13 cellular contexts compared by ENCODE assay signal in genomic region chr17:38443356-38444026, GRCh38. TPM values are rescaled to one million over a fixed set of nuclear protein-coding genes. Genes with fewer than 3 reads are reported as not detected.
DNase-seq lines count a peak whose midpoint lies in the region; ATAC-seq and TF ChIP-seq lines count a peak whose summit lies in the region.
"Had no signal": no experiment of that assay in that cellular context is flagged by ENCODE, and none has a peak within 500 bp of the region (broad histone marks: within the 10 kb centered on the region; RNA-seq: fewer than 3 reads in every experiment).

No MANE protein-coding gene starts in this region.

- no peaks in the 10 kb centered on the region for H3K9me2 ChIP-seq in GM23338 (ENCODE audit: insufficient read depth)

- H3K27ac ChIP-seq in CD4-positive, CD25-positive, alpha-beta regulatory T cell (ENCODE audit: insufficient read depth, low read length, poor library complexity, severe bottlenecking), result no peak overlapping the region
- H3K27ac ChIP-seq in GM23338 (ENCODE audit: low read depth), result peak overlapping the region; percentile 91; the same call in 1 of the 2 replicates
- H3K27ac ChIP-seq: body of pancreas, HL-60, neutrophil, SK-N-MC, upper lobe of left lung had no signal

- no peaks in the 10 kb centered on the region for H3K36me3 ChIP-seq in CD4-positive, CD25-positive, alpha-beta regulatory T cell (ENCODE audit: control insufficient read depth, insufficient read depth, low read length)
- H3K36me3 ChIP-seq in GM23338 (ENCODE audit: insufficient read depth), result no peaks in the 10 kb centered on the region; the same call in 1 of the 2 replicates
- H3K36me3 ChIP-seq: neutrophil, upper lobe of left lung had no signal

- peaks cover 4% of the 10 kb centered on the region; the same call in 1 of the 2 replicates for H4K20me1 ChIP-seq in GM23338 (replicated peaks; ENCODE audit: insufficient read depth)

- peak; percentile 27 to 68 for ATAC-seq in CD4-positive, CD25-positive, alpha-beta regulatory T cell (ENCODE audit: low read depth in 2 of 2)
- no peak for ATAC-seq in GM23338
- no peak for ATAC-seq in GM19467 (IDR thresholded peaks at IDR 0.05; ENCODE audit: unreplicated experiment)

- H3K4me3 ChIP-seq in CD4-positive, CD25-positive, alpha-beta regulatory T cell (ENCODE audit: low read depth, low read length), result no peak overlapping the region
- H3K4me3 ChIP-seq in GM23338, result no peak overlapping the region
- H3K4me3 ChIP-seq: body of pancreas, SK-N-MC, upper lobe of left lung had no signal

- H3K27ac Mint-ChIP-seq in CD4-positive, CD25-positive, alpha-beta regulatory T cell, result peak overlapping the region in 1 of 3 donors; percentile 31
- peak overlapping the region; percentile 74; the same call in 1 of the 2 replicates for H3K27ac Mint-ChIP-seq in GM23338

- H3K27me3 Mint-ChIP-seq in CD4-positive, CD25-positive, alpha-beta regulatory T cell, result no peaks in the 10 kb centered on the region
- H3K27me3 Mint-ChIP-seq in GM23338 (ENCODE audit: insufficient read depth, low read depth, poor library complexity), result peaks cover 27% of the 10 kb centered on the region

- no peaks in the 10 kb centered on the region for H3K27me3 ChIP-seq in CD4-positive, CD25-positive, alpha-beta regulatory T cell (ENCODE audit: control insufficient read depth, insufficient read depth, low read length)
- no peaks in the 10 kb centered on the region for H3K27me3 ChIP-seq in GM23338 (ENCODE audit: insufficient read depth)
- H3K27me3 ChIP-seq: body of pancreas, neutrophil, upper lobe of left lung had no signal

- in situ Hi-C loops in GM13976 (cut with MboI; ENCODE audit: low sequenced_read_pairs, unreplicated experiment), result no loop called here

- H2AFZ ChIP-seq in GM23338, result no peak overlapping the region

- TF ChIP-seq CTCF in GM23338 (conservative IDR thresholded peaks at IDR 0.05; ENCODE audit: low read depth in 2 of 2), result no peak
- TF ChIP-seq CTCF in GM13976 (IDR thresholded peaks at IDR 0.05; ENCODE audit: borderline replicate concordance, control extremely low read depth, extremely low read depth, insufficient read depth, missing control alignments), result no peak

- peaks cover 80% of the 10 kb centered on the region for H3K79me2 ChIP-seq in GM23338 (replicated peaks; ENCODE audit: insufficient read depth)

- H3K36me3 Mint-ChIP-seq in CD4-positive, CD25-positive, alpha-beta regulatory T cell, result no peaks in the 10 kb centered on the region
- peaks cover 26% of the 10 kb centered on the region for H3K36me3 Mint-ChIP-seq in GM23338 (ENCODE audit: low read depth)

- H3K4me1 Mint-ChIP-seq in CD4-positive, CD25-positive, alpha-beta regulatory T cell, result peaks cover 0 to 19% (median under 1%) of the 10 kb centered on the region in 4 donors
- peaks cover 59% of the 10 kb centered on the region for H3K4me1 Mint-ChIP-seq in GM23338

- no peaks in the 10 kb centered on the region for H3K9me3 ChIP-seq in CD4-positive, CD25-positive, alpha-beta regulatory T cell (ENCODE audit: control insufficient read depth in 2 of 2, low read length in 2 of 2)
- H3K9me3 ChIP-seq: body of pancreas, neutrophil, upper lobe of left lung had no signal

- peaks cover 13% of the 10 kb centered on the region for H3K4me1 ChIP-seq in CD4-positive, CD25-positive, alpha-beta regulatory T cell (ENCODE audit: control insufficient read depth, insufficient read depth, low read length, poor library complexity, severe bottlenecking)
- peaks cover 66% of the 10 kb centered on the region for H3K4me1 ChIP-seq in GM23338 (ENCODE audit: insufficient read depth)

- peaks cover 22% of the 10 kb centered on the region for H3F3A ChIP-seq in GM23338 (replicated peaks; ENCODE audit: low read depth)

- H3K9me3 Mint-ChIP-seq in CD4-positive, CD25-positive, alpha-beta regulatory T cell, result no peaks in the 10 kb centered on the region
- no peaks in the 10 kb centered on the region for H3K9me3 Mint-ChIP-seq in GM23338

- peak in 1 of 3 donors; percentile 54 for DNase-seq in CD4-positive, CD25-positive, alpha-beta regulatory T cell
- DNase-seq in GM23338 (ENCODE audit: low spot score) (no peak), RPMI8226 (peak; percentile 65), myocyte (ENCODE audit: low read depth) (peak; percentile 76), activated gamma-delta T cell treated with Interleukin-2 at 50 U/mL for 16 hours (no peak), GM13976 (ENCODE audit: low spot score) (no peak)
- DNase-seq: NCI-H187 treated with DMSO at 0.1 percent for 48 hours had no signal

- peak overlapping the region in 2 of 4 donors; percentile 71 to 77 for H3K4me3 Mint-ChIP-seq in CD4-positive, CD25-positive, alpha-beta regulatory T cell
- H3K4me3 Mint-ChIP-seq in GM23338, result 0 out of 3 replicates have a peak overlapping the region, but pooled peaks have one; percentile 29

- peak overlapping the region; percentile 77 for H3K4me2 ChIP-seq in GM23338

TF ChIP-seq in GM23338, 12 proteins besides CTCF, POLR2A, EP300 and RAD21 (continues in another document):
- TF ChIP-seq NANOG (IDR thresholded peaks at IDR 0.05; ENCODE audit: borderline replicate concordance) (no peak), ZNF331 (CRISPR knock-in tag; IDR thresholded peaks at IDR 0.05; ENCODE audit: low read depth) (no peak), EZH2 (IDR thresholded peaks at IDR 0.05; ENCODE audit: low read depth, unreplicated experiment) (no peak), POLR2AphosphoS5 (IDR thresholded peaks at IDR 0.05; ENCODE audit: low read depth) (no peak), JUNB (IDR thresholded peaks at IDR 0.05; ENCODE audit: unreplicated experiment) (no peak)
- TF ChIP-seq, protein P1, sequence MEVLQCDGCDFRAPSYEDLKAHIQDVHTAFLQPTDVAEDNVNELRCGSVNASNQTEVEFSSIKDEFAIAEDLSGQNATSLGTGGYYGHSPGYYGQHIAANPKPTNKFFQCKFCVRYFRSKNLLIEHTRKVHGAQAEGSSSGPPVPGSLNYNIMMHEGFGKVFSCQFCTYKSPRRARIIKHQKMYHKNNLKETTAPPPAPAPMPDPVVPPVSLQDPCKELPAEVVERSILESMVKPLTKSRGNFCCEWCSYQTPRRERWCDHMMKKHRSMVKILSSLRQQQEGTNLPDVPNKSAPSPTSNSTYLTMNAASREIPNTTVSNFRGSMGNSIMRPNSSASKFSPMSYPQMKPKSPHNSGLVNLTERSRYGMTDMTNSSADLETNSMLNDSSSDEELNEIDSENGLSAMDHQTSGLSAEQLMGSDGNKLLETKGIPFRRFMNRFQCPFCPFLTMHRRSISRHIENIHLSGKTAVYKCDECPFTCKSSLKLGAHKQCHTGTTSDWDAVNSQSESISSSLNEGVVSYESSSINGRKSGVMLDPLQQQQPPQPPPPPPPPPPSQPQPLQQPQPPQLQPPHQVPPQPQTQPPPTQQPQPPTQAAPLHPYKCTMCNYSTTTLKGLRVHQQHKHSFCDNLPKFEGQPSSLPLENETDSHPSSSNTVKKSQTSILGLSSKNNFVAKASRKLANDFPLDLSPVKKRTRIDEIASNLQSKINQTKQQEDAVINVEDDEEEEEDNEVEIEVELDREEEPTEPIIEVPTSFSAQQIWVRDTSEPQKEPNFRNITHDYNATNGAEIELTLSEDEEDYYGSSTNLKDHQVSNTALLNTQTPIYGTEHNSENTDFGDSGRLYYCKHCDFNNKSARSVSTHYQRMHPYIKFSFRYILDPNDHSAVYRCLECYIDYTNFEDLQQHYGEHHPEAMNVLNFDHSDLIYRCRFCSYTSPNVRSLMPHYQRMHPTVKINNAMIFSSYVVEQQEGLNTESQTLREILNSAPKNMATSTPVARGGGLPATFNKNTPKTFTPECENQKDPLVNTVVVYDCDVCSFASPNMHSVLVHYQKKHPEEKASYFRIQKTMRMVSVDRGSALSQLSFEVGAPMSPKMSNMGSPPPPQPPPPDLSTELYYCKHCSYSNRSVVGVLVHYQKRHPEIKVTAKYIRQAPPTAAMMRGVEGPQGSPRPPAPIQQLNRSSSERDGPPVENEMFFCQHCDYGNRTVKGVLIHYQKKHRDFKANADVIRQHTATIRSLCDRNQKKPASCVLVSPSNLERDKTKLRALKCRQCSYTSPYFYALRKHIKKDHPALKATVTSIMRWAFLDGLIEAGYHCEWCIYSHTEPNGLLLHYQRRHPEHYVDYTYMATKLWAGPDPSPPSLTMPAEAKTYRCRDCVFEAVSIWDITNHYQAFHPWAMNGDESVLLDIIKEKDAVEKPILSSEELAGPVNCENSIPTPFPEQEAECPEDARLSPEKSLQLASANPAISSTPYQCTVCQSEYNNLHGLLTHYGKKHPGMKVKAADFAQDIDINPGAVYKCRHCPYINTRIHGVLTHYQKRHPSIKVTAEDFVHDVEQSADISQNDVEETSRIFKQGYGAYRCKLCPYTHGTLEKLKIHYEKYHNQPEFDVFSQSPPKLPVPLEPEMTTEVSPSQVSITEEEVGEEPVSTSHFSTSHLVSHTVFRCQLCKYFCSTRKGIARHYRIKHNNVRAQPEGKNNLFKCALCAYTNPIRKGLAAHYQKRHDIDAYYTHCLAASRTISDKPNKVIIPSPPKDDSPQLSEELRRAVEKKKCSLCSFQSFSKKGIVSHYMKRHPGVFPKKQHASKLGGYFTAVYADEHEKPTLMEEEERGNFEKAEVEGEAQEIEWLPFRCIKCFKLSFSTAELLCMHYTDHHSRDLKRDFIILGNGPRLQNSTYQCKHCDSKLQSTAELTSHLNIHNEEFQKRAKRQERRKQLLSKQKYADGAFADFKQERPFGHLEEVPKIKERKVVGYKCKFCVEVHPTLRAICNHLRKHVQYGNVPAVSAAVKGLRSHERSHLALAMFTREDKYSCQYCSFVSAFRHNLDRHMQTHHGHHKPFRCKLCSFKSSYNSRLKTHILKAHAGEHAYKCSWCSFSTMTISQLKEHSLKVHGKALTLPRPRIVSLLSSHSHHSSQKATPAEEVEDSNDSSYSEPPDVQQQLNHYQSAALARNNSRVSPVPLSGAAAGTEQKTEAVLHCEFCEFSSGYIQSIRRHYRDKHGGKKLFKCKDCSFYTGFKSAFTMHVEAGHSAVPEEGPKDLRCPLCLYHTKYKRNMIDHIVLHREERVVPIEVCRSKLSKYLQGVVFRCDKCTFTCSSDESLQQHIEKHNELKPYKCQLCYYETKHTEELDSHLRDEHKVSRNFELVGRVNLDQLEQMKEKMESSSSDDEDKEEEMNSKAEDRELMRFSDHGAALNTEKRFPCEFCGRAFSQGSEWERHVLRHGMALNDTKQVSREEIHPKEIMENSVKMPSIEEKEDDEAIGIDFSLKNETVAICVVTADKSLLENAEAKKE (CRISPR knock-in tag; IDR thresholded peaks at IDR 0.05), result no peak

RNA-seq across cellular contexts. Expression of gene ARHGAP23, which starts 15.2 kb away (rescaled TPM):
- total RNA-seq in CD4-positive, CD25-positive, alpha-beta regulatory T cell, result 2.3 TPM
- polyA plus RNA-seq in CD4-positive, CD25-positive, alpha-beta regulatory T cell, result under 1 TPM in 2 of 4 donors, not detected in 2; 0.22 to 0.30 TPM
- 116 and 150 TPM in 2 replicates for total RNA-seq in GM23338 (2014; rRNA removed; shearing (Covaris generic))
- polyA plus RNA-seq in GM23338 (2016; fragmentation: Nextera tagmentation; extraction: Ambion mirVana), result 21.4 and 24.1 TPM in 2 replicates
- total RNA-seq in myocyte, result 68.6 and 73.9 TPM in 2 replicates
- polyA plus RNA-seq in myocyte (2012), result 98.4 TPM

Comparison
In these comparisons a context has a peak if more than half of its experiments do, and no peak if none do; other contexts are left out.
1. ATAC-seq: peak in CD4-positive, CD25-positive, alpha-beta regulatory T cell (2 of 2); none in GM23338 (single experiment) and GM19467 (single experiment).
2. DNase-seq: peak in RPMI8226 (single experiment) and myocyte (single experiment); none in GM23338 (single experiment), activated gamma-delta T cell treated with Interleukin-2 at 50 U/mL for 16 hours (single experiment) and GM13976 (single experiment).
3. RNA of gene ARHGAP23, which starts 15.2 kb away (total RNA-seq): 116 to 150 TPM in GM23338 and 68.6 to 73.9 TPM in myocyte; 2.3 TPM in CD4-positive, CD25-positive, alpha-beta regulatory T cell (single experiment); every median in the first group is over 10 times any median in the second.